ENCODE assay signal across 34 cellular contexts in the genomic region with DNA sequence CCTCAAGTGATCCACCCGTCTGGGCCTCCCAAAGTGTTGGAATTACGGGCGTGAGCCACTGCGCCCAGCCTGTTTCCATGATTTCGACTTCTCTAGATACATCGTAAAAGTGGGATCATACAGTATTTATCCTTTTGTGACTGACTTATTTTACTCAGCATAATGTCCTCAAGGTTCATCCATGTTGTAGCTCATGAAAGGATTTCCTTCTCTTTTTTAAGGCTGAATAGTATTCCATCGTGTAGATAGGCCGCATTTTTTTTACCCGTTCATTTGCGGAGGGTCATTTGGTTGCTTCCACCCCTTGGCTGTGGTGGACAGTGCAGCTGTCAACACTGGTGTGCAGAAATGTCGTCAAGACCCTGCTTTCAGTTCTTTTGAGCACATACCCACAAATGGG.
"Had no signal": no experiment of that assay in that cellular context is flagged by ENCODE, and none has a peak within 500 bp of the region (broad histone marks: within the 10 kb centered on the region; RNA-seq: fewer than 3 reads in every experiment).

No MANE protein-coding gene starts in this region.

- H3K4me3 ChIP-seq: body of pancreas, colonic mucosa, right atrium auricular region, smooth muscle cell, stomach, thyroid gland, upper lobe of left lung, vagina had no signal

- DNase-seq: activated CD4-positive, alpha-beta T cell treated with anti-CD3 and anti-CD28 coated beads for 48 hours; activated CD4-positive, alpha-beta T cell treated with anti-CD3 and anti-CD28 coated beads, Interleukin-2, amount 50 U/mL, for 48 hours; activated CD8-positive, alpha-beta memory T cell treated with anti-CD3 and anti-CD28 coated beads, Interleukin-2, amount 50 U/mL, for 48 hours; activated gamma-delta T cell treated with Interleukin-2 at 50 U/mL for 16 hours; activated T-cell treated with anti-CD3 and anti-CD28 coated beads, Interleukin-2, amount 50 U/mL, for 24 hours; anterior cingulate cortex; body of pancreas; cerebellar nuclear complex; colonic mucosa; effector CD8-positive, alpha-beta T cell; left ventricle myocardium superior; naive B cell; nephron progenitor cell; nucleus accumbens; stimulated activated CD4-positive, alpha-beta T cell treated with anti-CD3 and anti-CD28 coated beads, Interleukin-1b, Interleukin-23, amount 100 ng/mL, for 48 hours; stimulated activated CD4-positive, alpha-beta T cell treated with anti-CD3 and anti-CD28 coated beads, Interleukin-4, amount 100 ng/mL, for 4 hours; stimulated activated CD8-positive, alpha-beta memory T cell treated with anti-CD3 and anti-CD28 coated beads, Interleukin-4, amount 100 ng/mL, for 48 hours; stomach; T-helper 1 cell; upper lobe of left lung; WERI-Rb-1 had no signal

- H3K9me3 Mint-ChIP-seq: activated T-cell treated with anti-CD3 and anti-CD28 coated beads, Interleukin-2, amount 50 U/mL, for 24 hours; activated T-helper 17 cell treated with anti-CD3 and anti-CD28 coated beads, Interleukin-2, amount 50 U/mL, for 72 hours; mesothelial cell of epicardium; naive B cell; nephron progenitor cell; stimulated activated memory B cell treated with anti-CD40 and anti-IgM and Interleukin-4, amounts not matched to agents 10 μg/mL and 1 μg/mL and 100 μg/mL, for 72 hours had no signal

- ATAC-seq: activated CD4-positive, CD25-positive, alpha-beta regulatory T cell treated with anti-CD3 and anti-CD28 coated beads, Interleukin-2, amount 50 U/mL, for 24 hours; activated T-helper 17 cell treated with anti-CD3 and anti-CD28 coated beads, Interleukin-2, amount 50 U/mL, for 72 hours; body of pancreas; left ventricle myocardium superior; stimulated activated memory B cell treated with anti-CD40 and anti-IgM and Interleukin-4, amounts not matched to agents 10 μg/mL and 1 μg/mL and 100 μg/mL, for 72 hours had no signal

- H3K9me3 ChIP-seq: body of pancreas, colonic mucosa, right atrium auricular region, stomach, thyroid gland, upper lobe of left lung, vagina had no signal

- FAIRE-seq: endometrium, frontal cortex, islet of Langerhans, TTC549 had no signal

- H3K4me3 Mint-ChIP-seq: activated naive CD8-positive, alpha-beta T cell; activated T-cell treated with anti-CD3 and anti-CD28 coated beads, Interleukin-2, amount 50 U/mL, for 24 hours; activated T-helper 17 cell treated with anti-CD3 and anti-CD28 coated beads, Interleukin-2, amount 50 U/mL, for 72 hours; mesothelial cell of epicardium; nephron progenitor cell; stimulated activated memory B cell treated with anti-CD40 and anti-IgM and Interleukin-4, amounts not matched to agents 10 μg/mL and 1 μg/mL and 100 μg/mL, for 72 hours had no signal

- H3K27ac ChIP-seq: body of pancreas, colonic mucosa, vagina, WERI-Rb-1 had no signal

- H3K4me1 Mint-ChIP-seq: stimulated activated memory B cell treated with anti-CD40 and anti-IgM and Interleukin-4, amounts not matched to agents 10 μg/mL and 1 μg/mL and 100 μg/mL, for 72 hours had no signal

- H3K4me2 ChIP-seq: smooth muscle cell had no signal

- H3K27me3 ChIP-seq: body of pancreas, colonic mucosa, right atrium auricular region, stomach, thyroid gland, upper lobe of left lung, vagina had no signal

- H3K36me3 Mint-ChIP-seq: activated naive CD8-positive, alpha-beta T cell; mesothelial cell of epicardium; naive B cell; stimulated activated memory B cell treated with anti-CD40 and anti-IgM and Interleukin-4, amounts not matched to agents 10 μg/mL and 1 μg/mL and 100 μg/mL, for 72 hours had no signal

- H3K36me3 ChIP-seq: colonic mucosa, right atrium auricular region, stomach, thyroid gland, upper lobe of left lung, vagina, WERI-Rb-1 had no signal

- H3K27ac Mint-ChIP-seq: activated naive CD8-positive, alpha-beta T cell; activated T-cell treated with anti-CD3 and anti-CD28 coated beads, Interleukin-2, amount 50 U/mL, for 24 hours; activated T-helper 17 cell treated with anti-CD3 and anti-CD28 coated beads, Interleukin-2, amount 50 U/mL, for 72 hours; mesothelial cell of epicardium; nephron progenitor cell; stimulated activated memory B cell treated with anti-CD40 and anti-IgM and Interleukin-4, amounts not matched to agents 10 μg/mL and 1 μg/mL and 100 μg/mL, for 72 hours had no signal

- H3K27me3 Mint-ChIP-seq: activated naive CD8-positive, alpha-beta T cell; activated T-cell treated with anti-CD3 and anti-CD28 coated beads, Interleukin-2, amount 50 U/mL, for 24 hours; activated T-helper 17 cell treated with anti-CD3 and anti-CD28 coated beads, Interleukin-2, amount 50 U/mL, for 72 hours had no signal
